In genomic region chr15:73994419-73994883, GRCh38 we compare ENCODE assay signal across 8 cellular contexts. TPM values are rescaled to one million over a fixed set of nuclear protein-coding genes. Genes with fewer than 3 reads are reported as not detected.
DNase-seq lines count a peak whose midpoint lies in the region; ATAC-seq and TF ChIP-seq lines count a peak whose summit lies in the region.

PML (plus strand) TSS chr15:73994716; CDS start chr15:73994813, 97 bp downstream.

- peaks cover 42% of the 10 kb centered on the region for H3F3A ChIP-seq in GM23248 (ENCODE audit: insufficient read depth)

- H3K4me2 ChIP-seq in GM23248 (ENCODE audit: unreplicated experiment) (peak within 1 kb of the TSS; percentile 97), fibroblast of lung (ENCODE audit: extremely low read depth, insufficient read depth, low read length) (peak within 1 kb of the TSS; percentile 99)

- H4K20me1 ChIP-seq in GM23248 (ENCODE audit: insufficient read depth) (no peaks in the 10 kb centered on the region), fibroblast of lung (ENCODE audit: control insufficient read depth, extremely low read depth, insufficient read depth, low read length) (no peaks in the 10 kb centered on the region)

- peaks cover 13% of the 10 kb centered on the region; the same call in 1 of the 2 replicates for H3K36me3 ChIP-seq in GM23248 (ENCODE audit: low read depth)
- peaks cover 9% of the 10 kb centered on the region for H3K36me3 ChIP-seq in fibroblast of lung (ENCODE audit: control insufficient read depth, insufficient read depth, low read length)

- H3K4me1 ChIP-seq in GM23248 (ENCODE audit: insufficient read depth) = peaks cover 23% of the 10 kb centered on the region
- peaks cover 26% of the 10 kb centered on the region for H3K4me1 ChIP-seq in fibroblast of lung (ENCODE audit: control insufficient read depth, extremely low read depth, insufficient read depth, low read length)

- H3K4me3 ChIP-seq in GM23248 = peak within 1 kb of the TSS; percentile 91
- peak within 1 kb of the TSS; percentile 58 to 97 (median 84) for H3K4me3 ChIP-seq in fibroblast of lung (replicated peaks in 1 of 4; ENCODE audit: control extremely low read depth in 1 of 4, insufficient read depth in 1 of 4, low read depth in 3 of 4, low read length in 4 of 4)

- H3K27ac Mint-ChIP-seq in activated T-helper 17 cell treated with anti-CD3 and anti-CD28 coated beads, Interleukin-2, amount 50 U/mL, for 72 hours = peak within 1 kb of the TSS; percentile 93
- peak within 1 kb of the TSS; percentile 95 to 99 (median 97) for H3K27ac Mint-ChIP-seq in naive thymus-derived CD8-positive, alpha-beta T cell

- TF ChIP-seq CTCF in RWPE1 (conservative IDR thresholded peaks at IDR 0.05; ENCODE audit: low read depth) (no peak), fibroblast of lung (conservative IDR thresholded peaks at IDR 0.05 in 1 of 2, IDR thresholded peaks at IDR 0.05 in 1 of 2; ENCODE audit: low read depth in 1 of 2, low read length in 2 of 2) (no peak)

- peaks cover 53% of the 10 kb centered on the region for H3K36me3 Mint-ChIP-seq in activated T-helper 17 cell treated with anti-CD3 and anti-CD28 coated beads, Interleukin-2, amount 50 U/mL, for 72 hours (ENCODE audit: low read depth)
- H3K36me3 Mint-ChIP-seq in naive thymus-derived CD8-positive, alpha-beta T cell = peaks cover 0 to 15% (median 8%) of the 10 kb centered on the region in 3 donors

- CTCF ChIA-PET in RWPE1 (lab: Yijun Ruan, JAX) = interaction anchor here (0.5 to 2.5 kb wide), 7 partner anchors 11 to 1779 kb away, joined by 3 to 8 read pairs (median 3); partner anchors contain the start of gene LOXL1

- no peaks in the 10 kb centered on the region for H3K27me3 ChIP-seq in GM23248 (replicated peaks; ENCODE audit: insufficient read depth)
- H3K27me3 ChIP-seq in fibroblast of lung (ENCODE audit: control insufficient read depth, insufficient read depth, low read length) = no peaks in the 10 kb centered on the region

- POLR2A ChIA-PET in RWPE1 (lab: Yijun Ruan, JAX; ENCODE audit: low non-redundant PET) = interaction anchor here (0.5 to 1.2 kb wide), 4 partner anchors 9 to 360 kb away, joined by 3 to 4 read pairs (median 3); no protein-coding TSS in a partner anchor
- POLR2A ChIA-PET in naive thymus-derived CD8-positive, alpha-beta T cell (lab: Charles Lee) = interaction anchor here (0.7 to 3.1 kb wide), 12 partner anchors 9 to 1457 kb away, joined by 3 to 28 read pairs (median 4); partner anchors contain the start of gene SIN3A

- no peaks in the 10 kb centered on the region for H3K9me3 Mint-ChIP-seq in activated T-helper 17 cell treated with anti-CD3 and anti-CD28 coated beads, Interleukin-2, amount 50 U/mL, for 72 hours
- H3K9me3 Mint-ChIP-seq in naive thymus-derived CD8-positive, alpha-beta T cell = no peaks in the 10 kb centered on the region

- peak within 1 kb of the TSS; percentile 98 for H3K4me3 Mint-ChIP-seq in activated T-helper 17 cell treated with anti-CD3 and anti-CD28 coated beads, Interleukin-2, amount 50 U/mL, for 72 hours
- H3K4me3 Mint-ChIP-seq in naive thymus-derived CD8-positive, alpha-beta T cell = peak within 1 kb of the TSS; percentile 97 to 100 (median 99)

- H3K4me1 Mint-ChIP-seq in activated T-helper 17 cell treated with anti-CD3 and anti-CD28 coated beads, Interleukin-2, amount 50 U/mL, for 72 hours = peaks cover 35% of the 10 kb centered on the region
- H3K4me1 Mint-ChIP-seq in naive thymus-derived CD8-positive, alpha-beta T cell = peaks cover 34 to 79% (median 74%) of the 10 kb centered on the region in 4 donors

- DNase-seq in DMS79 treated with DMSO at 0.1 percent for 48 hours (lab: John Stamatoyannopoulos, UW) (peak; percentile 73), GM23248 (peak; percentile 99), LHCN-M2 (ENCODE audit: low read depth) (peak; percentile 93), RWPE1 (ENCODE audit: low spot score) (peak; percentile 97), fibroblast of lung (ENCODE audit: low read depth in 2 of 2) (peak; percentile 93 to 94)
- peak; percentile 75 to 94 (median 84) for DNase-seq in naive thymus-derived CD8-positive, alpha-beta T cell
- DNase-seq in stimulated activated naive CD4-positive, alpha-beta T cell (lab: John Stamatoyannopoulos, UW) = peak; percentile 75 to 92 (median 80)

- H3K27ac ChIP-seq in GM23248 (peak within 1 kb of the TSS; percentile 72), RWPE1 (peak within 1 kb of the TSS; percentile 90), fibroblast of lung (ENCODE audit: insufficient read depth, low read length) (peak within 1 kb of the TSS; percentile 91)

- peak within 1 kb of the TSS; percentile 90 for H3K9ac ChIP-seq in GM23248
- H3K9ac ChIP-seq in fibroblast of lung (ENCODE audit: insufficient read depth, low read length) = peak within 1 kb of the TSS; percentile 84

- in situ Hi-C loops in GM23248 (cut with MboI) = no loop called here

- peaks cover 62% of the 10 kb centered on the region for H3K79me2 ChIP-seq in GM23248 (ENCODE audit: insufficient read depth)
- H3K79me2 ChIP-seq in fibroblast of lung (ENCODE audit: control insufficient read depth, insufficient read depth, low read length) = peaks cover 48% of the 10 kb centered on the region

- H3K9me2 ChIP-seq in GM23248 (ENCODE audit: insufficient read depth) = no peaks in the 10 kb centered on the region

- H3K27me3 Mint-ChIP-seq in activated T-helper 17 cell treated with anti-CD3 and anti-CD28 coated beads, Interleukin-2, amount 50 U/mL, for 72 hours = no peaks in the 10 kb centered on the region
- no peaks in the 10 kb centered on the region for H3K27me3 Mint-ChIP-seq in naive thymus-derived CD8-positive, alpha-beta T cell

- H3K9me3 ChIP-seq in GM23248 (ENCODE audit: low read depth) (no peaks in the 10 kb centered on the region), fibroblast of lung (ENCODE audit: control insufficient read depth, insufficient read depth, low read depth, low read length) (no peaks in the 10 kb centered on the region)

- 1 to 2% methylated on average over 13 to 26 of the region's 26 CpGs for WGBS in GM23248 (ENCODE audit: low coverage in 1 of 2, low lambda C conversion rate in 2 of 2, missing lambda C conversion rate in 2 of 2), 2 experiments

- H2AFZ ChIP-seq in GM23248 (peak within 1 kb of the TSS; percentile 80), fibroblast of lung (ENCODE audit: low read length) (peak within 1 kb of the TSS; percentile 84)

- ATAC-seq in activated T-helper 17 cell treated with anti-CD3 and anti-CD28 coated beads, Interleukin-2, amount 50 U/mL, for 72 hours (replicated peaks) = peak; percentile 90
- ATAC-seq in naive thymus-derived CD8-positive, alpha-beta T cell = peak; percentile 75 to 80

RNA-seq across cellular contexts. Expression of gene PML, which starts in this region (rescaled TPM):
- total RNA-seq in GM23248 (2014; rRNA removed; shearing (Covaris generic)) = 55.3 and 74.7 TPM in 2 replicates
- polyA plus RNA-seq in GM23248 (2016; fragmentation: Nextera tagmentation; extraction: Ambion mirVana) (52.9 and 58.0 TPM in 2 replicates), fibroblast of lung (11.1 and 15.5 TPM in 2 replicates)
- total RNA-seq in LHCN-M2 (2014; rRNA removed) (67.5 and 78.6 TPM in 2 replicates), fibroblast of lung (16.4 and 34.0 TPM in 2 replicates)
- 66.2 TPM for polyA plus RNA-seq in LHCN-M2 (2012)
- total RNA-seq in activated T-helper 17 cell treated with anti-CD3 and anti-CD28 coated beads, Interleukin-2, amount 50 U/mL, for 72 hours = 10 to 100 TPM; 67.4 to 74.1 TPM
- polyA plus RNA-seq in fibroblast of lung (2012) = 54.7 and 63.1 TPM in 2 replicates
- 101 and 102 TPM in 2 replicates for polyA minus RNA-seq in fibroblast of lung (ENCODE audit: low replicate concordance)
- total RNA-seq in naive thymus-derived CD8-positive, alpha-beta T cell = 10 to 100 TPM; 53.1 to 57.9 TPM
- 10 to 100 TPM; 12.2 to 26.9 (median 19.7) TPM for polyA plus RNA-seq in naive thymus-derived CD8-positive, alpha-beta T cell

Comparison
In these comparisons a context has a peak if more than half of its experiments do, and no peak if none do; other contexts are left out.
1. Peak in every context shown above with its lines: DNase-seq, ATAC-seq, H3K4me3 ChIP-seq and H3K27ac ChIP-seq.